In the genomic region with DNA sequence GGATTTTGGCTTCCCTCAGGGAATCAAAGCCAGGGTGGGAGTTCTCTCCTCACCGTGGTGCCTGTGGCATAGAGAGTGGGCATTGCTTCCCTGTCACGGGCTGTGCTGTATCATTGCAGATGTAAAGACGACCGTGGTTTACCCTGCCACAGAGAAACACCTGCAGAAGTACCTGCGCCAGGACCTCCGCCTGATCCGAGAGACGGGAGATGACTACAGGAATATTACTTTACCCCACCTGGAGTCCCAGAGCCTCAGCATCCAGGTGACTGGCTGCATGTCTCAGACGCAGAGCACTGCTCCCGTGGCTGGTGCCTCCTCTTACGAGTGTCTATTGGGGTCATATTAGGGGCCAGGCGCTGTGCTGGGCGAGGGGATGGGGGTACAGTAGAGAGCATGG, we compare ENCODE assay signal across 19 cellular contexts.
"Had no signal": no experiment of that assay in that cellular context is flagged by ENCODE, and none has a peak within 500 bp of the region (broad histone marks: within the 10 kb centered on the region; RNA-seq: fewer than 3 reads in every experiment).

No MANE protein-coding gene starts in this region.

- H3K4me1 ChIP-seq: foreskin keratinocyte had no signal

- H3K4me3 ChIP-seq: lower lobe of right lung, mucosa of descending colon, neural progenitor cell, stomach, suprapubic skin, tibial nerve had no signal

- H3K27ac ChIP-seq: foreskin keratinocyte, lower lobe of right lung, neural progenitor cell, stomach, suprapubic skin had no signal

- H3K27ac Mint-ChIP-seq: activated naive CD4-positive, alpha-beta T cell treated with anti-CD3 and anti-CD28 coated beads, Interleukin-2, amount 10 ng/mL, durations not matched to agents 7 days and 5 days; activated T-helper 2 cell treated with anti-CD3 and anti-CD28 coated beads, Interferon-gamma antibody, Interleukin-2, Interleukin-4, amounts not matched to agents 10 μg/mL and 5 μg/mL and 100 μg/mL, durations not matched to agents 14 hours and 24 hours and 36 hours; neural progenitor cell had no signal

- H3K27me3 ChIP-seq: foreskin keratinocyte, neural progenitor cell, stomach, suprapubic skin, tibial nerve had no signal

- H3K9me3 ChIP-seq: lower lobe of right lung, mucosa of descending colon, stomach, suprapubic skin, tibial nerve had no signal

- DNase-seq: activated CD4-positive, alpha-beta T cell treated with anti-CD3 and anti-CD28 coated beads for 4 hours; activated CD4-positive, CD25-positive, alpha-beta regulatory T cell; activated CD8-positive, alpha-beta memory T cell treated with anti-CD3 and anti-CD28 coated beads for 24 hours; activated CD8-positive, alpha-beta memory T cell treated with anti-CD3 and anti-CD28 coated beads, Interleukin-2, amount 50 U/mL, for 4 hours; activated naive CD4-positive, alpha-beta T cell treated with anti-CD3 and anti-CD28 coated beads, Interleukin-2, amount 10 ng/mL, durations not matched to agents 7 days and 5 days; activated T-cell treated with anti-CD3 and anti-CD28 coated beads, Interleukin-2, amount 50 U/mL, for 24 hours; dermis blood vessel endothelial cell; effector CD8-positive, alpha-beta T cell; foreskin keratinocyte; lower lobe of right lung; mesendoderm; stimulated activated CD4-positive, alpha-beta T cell treated with anti-CD3 and anti-CD28 coated beads, Interleukin-12 subunit alpha, Interleukin-12 subunit beta, amount 100 ng/mL, for 4 hours; stomach had no signal

- H3K9me3 Mint-ChIP-seq: activated naive CD4-positive, alpha-beta T cell treated with anti-CD3 and anti-CD28 coated beads, Interleukin-2, amount 10 ng/mL, durations not matched to agents 7 days and 5 days; activated T-cell treated with anti-CD3 and anti-CD28 coated beads, Interleukin-2, amount 50 U/mL, for 24 hours; activated T-helper 2 cell treated with anti-CD3 and anti-CD28 coated beads, Interferon-gamma antibody, Interleukin-2, Interleukin-4, amounts not matched to agents 10 μg/mL and 5 μg/mL and 100 μg/mL, durations not matched to agents 14 hours and 24 hours and 36 hours; neural progenitor cell had no signal

- H3K27me3 Mint-ChIP-seq: activated naive CD4-positive, alpha-beta T cell treated with anti-CD3 and anti-CD28 coated beads, Interleukin-2, amount 10 ng/mL, durations not matched to agents 7 days and 5 days; activated T-cell treated with anti-CD3 and anti-CD28 coated beads, Interleukin-2, amount 50 U/mL, for 24 hours had no signal

- ATAC-seq: foreskin keratinocyte, left lobe of liver, lower lobe of right lung, mucosa of descending colon had no signal

- H3K4me3 Mint-ChIP-seq: activated naive CD4-positive, alpha-beta T cell treated with anti-CD3 and anti-CD28 coated beads, Interleukin-2, amount 10 ng/mL, durations not matched to agents 7 days and 5 days; activated T-cell treated with anti-CD3 and anti-CD28 coated beads, Interleukin-2, amount 50 U/mL, for 24 hours; neural progenitor cell had no signal

- H3K36me3 ChIP-seq: neural progenitor cell had no signal
